ENCODE assay signal across 1 cellular context in the genomic region with DNA sequence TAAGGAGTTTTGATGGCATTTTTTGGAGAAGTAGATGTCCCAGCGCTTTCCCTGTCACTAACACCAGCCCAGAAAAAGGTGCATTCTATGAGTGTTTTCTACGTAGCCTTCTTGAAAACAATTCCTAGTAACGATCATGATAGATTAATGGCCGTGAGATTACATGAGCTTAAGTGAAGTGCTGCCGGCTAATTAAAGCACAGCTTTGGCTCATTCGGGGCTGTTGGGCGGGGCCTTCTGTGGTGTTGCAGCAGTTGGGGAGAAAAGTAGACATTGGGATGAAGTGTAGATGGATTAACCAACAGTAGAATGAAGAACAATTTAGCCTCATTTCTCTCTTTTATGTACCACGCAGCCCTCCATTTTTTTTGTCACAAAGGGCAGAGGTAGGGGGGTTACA.
TF ChIP-seq lines count a peak whose summit lies in the region.

No MANE protein-coding gene starts in this region.

TF ChIP-seq in HEK293, 187 proteins besides CTCF, POLR2A, EP300 and RAD21 (continued from another document):
- TF ChIP-seq ZNF776 (tag by site-specific recombination; IDR thresholded peaks at IDR 0.05; ENCODE audit: borderline replicate concordance) (no peak), OSR2 (tag by site-specific recombination; IDR thresholded peaks at IDR 0.05) (peak; percentile 39; the same call in 1 of the 2 replicates), ZNF155 (tag by site-specific recombination; IDR thresholded peaks at IDR 0.05) (no peak), ZFP3 (tag by site-specific recombination; IDR thresholded peaks at IDR 0.05; ENCODE audit: low read depth) (no peak)
TF ChIP-seq in HEK293: peak in this region for 3.
